Comparison of ENCODE assay signal across 1 cellular context in genomic region chrX:72273718-72274117, GRCh38.
TF ChIP-seq lines count a peak whose summit lies in the region.

No MANE protein-coding gene starts in this region.

TF ChIP-seq in PFSK-1, 5 proteins besides CTCF, POLR2A, EP300 and RAD21:
- TF ChIP-seq REST (IDR thresholded peaks at IDR 0.05; ENCODE audit: insufficient read depth in 1 of 2, low read depth in 2 of 2, low read length in 2 of 2) (no peak), POLR2AphosphoS5 (IDR thresholded peaks at IDR 0.05; ENCODE audit: low read depth, low read length) (peak; percentile 42)
